In genomic region chr16:1962161-1963153, GRCh38 we compare ENCODE assay signal across 8 cellular contexts. TPM values are rescaled to one million over a fixed set of nuclear protein-coding genes. Genes with fewer than 3 reads are reported as not detected.
DNase-seq lines count a peak whose midpoint lies in the region; TF ChIP-seq lines count a peak whose summit lies in the region.
"Not testable (repeated sequence)": the region's sequence is repeated elsewhere in the genome, so short reads cannot be mapped to it uniquely, and the experiment has no call there.
"Had no signal": no experiment of that assay in that cellular context is flagged by ENCODE, and none has a peak within 500 bp of the region (broad histone marks: within the 10 kb centered on the region; RNA-seq: fewer than 3 reads in every experiment).

No MANE protein-coding gene starts in this region.

- not testable (repeated sequence) for H3T11ph ChIP-seq in H9 (ENCODE audit: low read length)

- peaks cover 11% of the 10 kb centered on the region for H3K27me3 Mint-ChIP-seq in H9 (ENCODE audit: low read depth)
- not testable (repeated sequence) for H3K27me3 Mint-ChIP-seq in activated naive CD8-positive, alpha-beta T cell
- H3K27me3 Mint-ChIP-seq in neural crest cell (ENCODE audit: low read depth): peaks cover 15% of the 10 kb centered on the region

- H3K36me3 Mint-ChIP-seq in H9 (ENCODE audit: insufficient read depth in 1 of 3, low read depth in 3 of 3) (peaks cover 27 to 39% (median 33%) of the 10 kb centered on the region in 3 experiments), neural crest cell (ENCODE audit: low read depth) (peaks cover 29% of the 10 kb centered on the region)
- not testable (repeated sequence) for H3K36me3 Mint-ChIP-seq in activated naive CD8-positive, alpha-beta T cell

- TF ChIP-seq POLR2A in esophagus squamous epithelium (IDR thresholded peaks at IDR 0.05): not testable (repeated sequence)

- H4K8ac ChIP-seq in H9 (replicated peaks; ENCODE audit: insufficient read length, low read depth, low read length): not testable (repeated sequence)

- peaks cover 23% of the 10 kb centered on the region for H3K23me2 ChIP-seq in H9 (ENCODE audit: insufficient read length, low read depth, low read length, poor library complexity, severe bottlenecking)

- DNase-seq in H9; esophagus squamous epithelium (lab: John Stamatoyannopoulos, UW); neural crest cell (ENCODE audit: low read depth, low spot score): not testable (repeated sequence)

- H3K27me3 ChIP-seq in ACC112 (ENCODE audit: insufficient read depth, low read length); H9 (ENCODE audit: insufficient read depth, low read length); SU-DHL-6 (ENCODE audit: low read length); esophagus squamous epithelium: not testable (repeated sequence)

- H3K4me1 ChIP-seq in ACC112 (ENCODE audit: control insufficient read depth, insufficient read depth, low read length, unreplicated experiment): peaks cover 26% of the 10 kb centered on the region
- not testable (repeated sequence) for H3K4me1 ChIP-seq in H9 (ENCODE audit: insufficient read depth, low read length)
- peaks cover 33 to 73% (median 43%) of the 10 kb centered on the region in 3 donors for H3K4me1 ChIP-seq in esophagus squamous epithelium

- peaks cover 43% of the 10 kb centered on the region for H3F3A ChIP-seq in SU-DHL-6 (ENCODE audit: insufficient read depth)

- H3K4me3 Mint-ChIP-seq in H9: peak overlapping the region; percentile 95 to 97
- H3K4me3 Mint-ChIP-seq in activated naive CD8-positive, alpha-beta T cell: peak overlapping the region; percentile 98
- H3K4me3 Mint-ChIP-seq in neural crest cell: peak overlapping the region; percentile 92

- H3K9me3 ChIP-seq in H9 (ENCODE audit: control insufficient read depth, low read depth, low read length); SU-DHL-6 (ENCODE audit: insufficient read depth, low read length); esophagus squamous epithelium: not testable (repeated sequence)

- H3K4me3 ChIP-seq in ACC112 (ENCODE audit: low read depth, low read length) (peak overlapping the region; percentile 85), SU-DHL-6 (ENCODE audit: insufficient read depth, low read length, poor library complexity, severe bottlenecking) (peak overlapping the region; percentile 75), esophagus squamous epithelium (peak overlapping the region in 3 of 4 donors; percentile 86 to 99 (median 89))

- not testable (repeated sequence) for H2AFZ ChIP-seq in ACC112 (ENCODE audit: low read length, unreplicated experiment); H9 (ENCODE audit: low read length); SU-DHL-6 (ENCODE audit: low read depth, low read length, severe bottlenecking)

- H3K9ac ChIP-seq in H9 (ENCODE audit: extremely low read depth, insufficient read length, low read length) (peak overlapping the region; percentile 100), SU-DHL-6 (ENCODE audit: low read length) (peak overlapping the region; percentile 98)

- H4K5ac ChIP-seq in H9 (ENCODE audit: insufficient read length, low read depth, low read length): not testable (repeated sequence)

- H3K56ac ChIP-seq in H9 (ENCODE audit: insufficient read length, low read depth, low read length): not testable (repeated sequence)

- H2BK20ac ChIP-seq in H9 (ENCODE audit: low read depth, low read length, poor library complexity, severe bottlenecking): not testable (repeated sequence)

- WGBS in H9 (ENCODE audit: extremely low coverage, insufficient read length, low lambda C conversion rate): no CpG with 5 or more reads among the region's 37 CpGs
- WGBS in esophagus squamous epithelium, 2 donors: 48 to 74% methylated on average over 10 to 13 of the region's 37 CpGs

- not testable (repeated sequence) for H4K91ac ChIP-seq in H9 (ENCODE audit: insufficient read length, low read depth, low read length)

- H3K9me3 Mint-ChIP-seq in H9; activated naive CD8-positive, alpha-beta T cell (ENCODE audit: low read depth); neural crest cell: not testable (repeated sequence)

- H2AK5ac ChIP-seq in H9 (ENCODE audit: insufficient read length, low read length): not testable (repeated sequence)

- not testable (repeated sequence) for H3K9me2 ChIP-seq in SU-DHL-6 (replicated peaks; ENCODE audit: insufficient read depth, low read length)

- H3K14ac ChIP-seq in H9 (ENCODE audit: insufficient read depth, low read length): not testable (repeated sequence)

- peaks cover 29 to 47% of the 10 kb centered on the region in 2 experiments for H3K4me1 Mint-ChIP-seq in H9
- peaks cover 35% of the 10 kb centered on the region for H3K4me1 Mint-ChIP-seq in activated naive CD8-positive, alpha-beta T cell (ENCODE audit: low read depth)
- peaks cover 48% of the 10 kb centered on the region for H3K4me1 Mint-ChIP-seq in neural crest cell

- H2BK120ac ChIP-seq in H9 (ENCODE audit: low read depth, low read length, poor library complexity, severe bottlenecking): not testable (repeated sequence)

- H2BK12ac ChIP-seq in H9 (ENCODE audit: insufficient read length, low read depth, low read length): not testable (repeated sequence)

- peak overlapping the region; percentile 72 to 97 (median 94); a peak in 6 of 7 replicates for H3K27ac Mint-ChIP-seq in H9
- peak overlapping the region; percentile 97 for H3K27ac Mint-ChIP-seq in activated naive CD8-positive, alpha-beta T cell
- peak overlapping the region; percentile 96 for H3K27ac Mint-ChIP-seq in neural crest cell (ENCODE audit: unreplicated experiment)

- not testable (repeated sequence) for H2BK5ac ChIP-seq in H9 (ENCODE audit: insufficient read length, low read length)

- peaks cover 18% of the 10 kb centered on the region; the same call in 1 of the 2 replicates for H3K36me3 ChIP-seq in ACC112 (ENCODE audit: insufficient read depth, low read length)
- H3K36me3 ChIP-seq in SU-DHL-6 (ENCODE audit: low read length): peaks cover 15% of the 10 kb centered on the region
- H3K36me3 ChIP-seq in esophagus squamous epithelium: peaks cover 8 to 31% (median 14%) of the 10 kb centered on the region in 3 donors

- H2BK15ac ChIP-seq in H9 (ENCODE audit: low read depth, low read length): not testable (repeated sequence)

- H3K4ac ChIP-seq in H9 (ENCODE audit: low read depth, low read length): not testable (repeated sequence)

- H3K4me2 ChIP-seq in H9 (ENCODE audit: insufficient read depth, insufficient read length, low read length): peak overlapping the region; percentile 100
- H3K4me2 ChIP-seq in SU-DHL-6 (ENCODE audit: low read depth, low read length, poor library complexity, severe bottlenecking): peak overlapping the region; percentile 78

- not testable (repeated sequence) for H4K20me1 ChIP-seq in H9 (ENCODE audit: control insufficient read depth, insufficient read depth, insufficient read length); SU-DHL-6 (ENCODE audit: low read depth, low read length)

- H3K23ac ChIP-seq in H9 (ENCODE audit: insufficient read length, low read depth, low read length): not testable (repeated sequence)

- H3K79me2 ChIP-seq in ACC112 (ENCODE audit: control insufficient read depth, insufficient read depth, low read length, unreplicated experiment) (peaks cover 62% of the 10 kb centered on the region), H9 (ENCODE audit: insufficient read depth, low read length) (peaks cover 18% of the 10 kb centered on the region), SU-DHL-6 (ENCODE audit: insufficient read depth, low read length) (peaks cover 38% of the 10 kb centered on the region)

- TF ChIP-seq CTCF in H9 (conservative IDR thresholded peaks at IDR 0.05); SU-DHL-6 (IDR thresholded peaks at IDR 0.05; ENCODE audit: insufficient read depth, low read length, poor library complexity, severe bottlenecking); esophagus squamous epithelium (IDR thresholded peaks at IDR 0.05); neural crest cell (conservative IDR thresholded peaks at IDR 0.05): not testable (repeated sequence)

- H3K27ac ChIP-seq in ACC112 (ENCODE audit: low read depth, low read length) (0 out of 2 replicates have a peak overlapping the region, but pooled peaks have one; percentile 88), SU-DHL-6 (ENCODE audit: low read depth, low read length) (peak overlapping the region; percentile 88), esophagus squamous epithelium (peak overlapping the region in 3 of 4 donors; percentile 95 to 99 (median 98))
- not testable (repeated sequence) for H3K27ac ChIP-seq in H9 (ENCODE audit: insufficient read length, low read depth, low read length)

- not testable (repeated sequence) for H3K18ac ChIP-seq in H9 (ENCODE audit: insufficient read length, low read depth, low read length)

- intact Hi-C loops in esophagus squamous epithelium (cut with DNase I): not testable (repeated sequence)

- H3K79me1 ChIP-seq in H9 (ENCODE audit: insufficient read depth, low read depth, low read length, poor library complexity, severe bottlenecking): not testable (repeated sequence)

RNA-seq across cellular contexts. Expression of gene RPS2, which starts 2.2 kb away (rescaled TPM):
- total RNA-seq in H9 (2021) (3,874 and 3,923 TPM in 2 replicates), esophagus squamous epithelium (1,000 to 10,000 TPM; 1,980 to 2,837 (median 2,292) TPM), neural crest cell (3,479 and 3,508 TPM in 2 replicates)

RNA-seq across cellular contexts. Expression of gene NDUFB10, which starts 3.1 kb away (rescaled TPM):
- 191 and 192 TPM in 2 replicates for total RNA-seq in H9 (2021)
- total RNA-seq in esophagus squamous epithelium: 100 to 1,000 TPM; 172 to 215 (median 189) TPM
- 128 TPM in 2 replicates for total RNA-seq in neural crest cell

RNA-seq across cellular contexts. Expression of gene RNF151, which starts 4.2 kb away (rescaled TPM):
- 0.28 TPM in 1 of 2 replicates, not detected in the other for total RNA-seq in H9 (2021)
- not detected for total RNA-seq in esophagus squamous epithelium
- not detected in 2 replicates for total RNA-seq in neural crest cell
- total RNA-seq: esophagus mucosa, G401 had no signal

RNA-seq across cellular contexts. Expression of gene RPL3L, which starts 8.0 kb away (rescaled TPM):
- 0.11 and 0.31 TPM in 2 replicates for total RNA-seq in H9 (2021)
- not detected for total RNA-seq in esophagus squamous epithelium
- total RNA-seq in neural crest cell: not detected in 2 replicates
- total RNA-seq: G401 had no signal

RNA-seq across cellular contexts. Expression of gene TBL3, which starts 9.4 kb away (rescaled TPM):
- total RNA-seq in H9 (2021) (53.3 and 54.0 TPM in 2 replicates), esophagus squamous epithelium (10 to 100 TPM; 32.7 to 48.2 (median 36.7) TPM), neural crest cell (39.5 and 39.6 TPM in 2 replicates)
